3 cellular contexts compared by ENCODE assay signal in genomic region chr1:38028671-38029070, GRCh38.
TF ChIP-seq lines count a peak whose summit lies in the region.

No MANE protein-coding gene starts in this region.

TF ChIP-seq in SK-N-SH, 30 proteins besides CTCF, POLR2A, EP300 and RAD21:
- no peak for TF ChIP-seq CHD2 (IDR thresholded peaks at IDR 0.05; ENCODE audit: low read length, partially characterized antibody)
- TF ChIP-seq POLR2AphosphoS5 (IDR thresholded peaks at IDR 0.05; ENCODE audit: low read depth, low read length), result no peak
- TF ChIP-seq FOSL2 (IDR thresholded peaks at IDR 0.05; ENCODE audit: borderline replicate concordance, low read depth), result no peak
- no peak for TF ChIP-seq TCF12 (IDR thresholded peaks at IDR 0.05)
- no peak for TF ChIP-seq RCOR1 (IDR thresholded peaks at IDR 0.05; ENCODE audit: low read length)
- TF ChIP-seq GATA2 (CRISPR knock-in tag; IDR thresholded peaks at IDR 0.05), result no peak
- TF ChIP-seq MEF2A (IDR thresholded peaks at IDR 0.05; ENCODE audit: borderline replicate concordance, low read depth), result no peak
- TF ChIP-seq JUND (IDR thresholded peaks at IDR 0.05), result no peak
- no peak for TF ChIP-seq FOXM1 (IDR thresholded peaks at IDR 0.05; ENCODE audit: low read depth)
- TF ChIP-seq SIN3A (IDR thresholded peaks at IDR 0.05; ENCODE audit: borderline replicate concordance, low read depth, low read length), result no peak
- no peak for TF ChIP-seq MXI1 (IDR thresholded peaks at IDR 0.05; ENCODE audit: low read depth, low read length)
- no peak for TF ChIP-seq ZBTB33 (IDR thresholded peaks at IDR 0.05; ENCODE audit: borderline replicate concordance, low read depth)
- TF ChIP-seq GABPA (IDR thresholded peaks at IDR 0.05; ENCODE audit: low read depth), result no peak
- no peak for TF ChIP-seq FOXJ3 (CRISPR knock-in tag; IDR thresholded peaks at IDR 0.05)
- no peak for TF ChIP-seq TEAD4 (IDR thresholded peaks at IDR 0.05; ENCODE audit: borderline replicate concordance, insufficient read depth)
- TF ChIP-seq RXRA (IDR thresholded peaks at IDR 0.05; ENCODE audit: borderline replicate concordance, low read depth), result no peak
- TF ChIP-seq NRF1 (IDR thresholded peaks at IDR 0.05; ENCODE audit: low read depth, low read length), result no peak
- no peak for TF ChIP-seq PBX3 (IDR thresholded peaks at IDR 0.05)
- TF ChIP-seq EZH2phosphoT487 (IDR thresholded peaks at IDR 0.05; ENCODE audit: borderline replicate concordance, low read depth), result no peak
- no peak for TF ChIP-seq SMC3 (IDR thresholded peaks at IDR 0.05; ENCODE audit: low read depth, low read length)

TF ChIP-seq in SK-N-SH treated with all-trans-retinoic acid at 6 μM for 48 hours, 23 proteins besides CTCF, POLR2A, EP300 and RAD21:
- no peak for TF ChIP-seq SNAI2 (CRISPR knock-in tag; IDR thresholded peaks at IDR 0.05)
- no peak for TF ChIP-seq ZNF565 (CRISPR knock-in tag; conservative IDR thresholded peaks at IDR 0.05; ENCODE audit: low read depth)
- no peak for TF ChIP-seq ZFP30 (CRISPR knock-in tag; IDR thresholded peaks at IDR 0.05)
- no peak for TF ChIP-seq RARB (CRISPR knock-in tag; IDR thresholded peaks at IDR 0.05)
- no peak for TF ChIP-seq CREB5 (CRISPR knock-in tag; IDR thresholded peaks at IDR 0.05; ENCODE audit: low read depth)
- TF ChIP-seq ISL1 (CRISPR knock-in tag; IDR thresholded peaks at IDR 0.05), result no peak
- TF ChIP-seq ZNF70 (CRISPR knock-in tag; IDR thresholded peaks at IDR 0.05), result no peak
- no peak for TF ChIP-seq OSR1 (CRISPR knock-in tag; IDR thresholded peaks at IDR 0.05)
- no peak for TF ChIP-seq ESRRG (CRISPR knock-in tag; IDR thresholded peaks at IDR 0.05)
- no peak for TF ChIP-seq ZFP3 (CRISPR knock-in tag; IDR thresholded peaks at IDR 0.05)
- TF ChIP-seq ARNTL (CRISPR knock-in tag; IDR thresholded peaks at IDR 0.05; ENCODE audit: borderline replicate concordance, low read depth), result no peak
- no peak for TF ChIP-seq CSDC2 (CRISPR knock-in tag; IDR thresholded peaks at IDR 0.05)
- no peak for TF ChIP-seq ZC3H10 (CRISPR knock-in tag; IDR thresholded peaks at IDR 0.05)
- TF ChIP-seq CSRNP3 (CRISPR knock-in tag; IDR thresholded peaks at IDR 0.05), result no peak
- TF ChIP-seq TSHZ2 (CRISPR knock-in tag; IDR thresholded peaks at IDR 0.05), result no peak
- TF ChIP-seq TOX (CRISPR knock-in tag; IDR thresholded peaks at IDR 0.05; ENCODE audit: borderline replicate concordance), result no peak
- TF ChIP-seq ZNF8 (CRISPR knock-in tag; IDR thresholded peaks at IDR 0.05), result no peak
- no peak for TF ChIP-seq POU6F1 (CRISPR knock-in tag; IDR thresholded peaks at IDR 0.05; ENCODE audit: borderline replicate concordance, low read depth)
TF ChIP-seq in SK-N-SH treated with all-trans-retinoic acid at 6 μM for 48 hours: peak in this region for 0.

TF ChIP-seq in IMR-90, 13 proteins besides CTCF, POLR2A, EP300 and RAD21:
- no peak for TF ChIP-seq MAFK (IDR thresholded peaks at IDR 0.05; ENCODE audit: low read depth, low read length)
- TF ChIP-seq RCOR1 (IDR thresholded peaks at IDR 0.05; ENCODE audit: insufficient replicate concordance, low read length), result no peak
- TF ChIP-seq USF2 (IDR thresholded peaks at IDR 0.05; ENCODE audit: low read depth, low read length), result no peak
- TF ChIP-seq FOS (IDR thresholded peaks at IDR 0.05; ENCODE audit: low read depth, low read length), result no peak
- TF ChIP-seq RFX5 (IDR thresholded peaks at IDR 0.05; ENCODE audit: low read depth, low read length), result no peak
- TF ChIP-seq SMC3 (IDR thresholded peaks at IDR 0.05; ENCODE audit: low read depth, low read length), result no peak
- no peak for TF ChIP-seq MXI1 (IDR thresholded peaks at IDR 0.05; ENCODE audit: borderline replicate concordance, low read depth, low read length)
- TF ChIP-seq BHLHE40 (IDR thresholded peaks at IDR 0.05; ENCODE audit: low read depth, low read length), result no peak
- TF ChIP-seq CHD1 (IDR thresholded peaks at IDR 0.05; ENCODE audit: low read depth, low read length), result no peak
- TF ChIP-seq NFE2L2 (IDR thresholded peaks at IDR 0.05; ENCODE audit: low read depth, low read length), result no peak
- no peak for TF ChIP-seq MAZ (IDR thresholded peaks at IDR 0.05; ENCODE audit: borderline replicate concordance, low read depth, low read length)
- no peak for TF ChIP-seq CEBPB (IDR thresholded peaks at IDR 0.05; ENCODE audit: low read depth, low read length)
- TF ChIP-seq ELK1 (IDR thresholded peaks at IDR 0.05; ENCODE audit: borderline replicate concordance, low read depth, low read length), result no peak
